27 cellular contexts compared by ENCODE assay signal in genomic region chr11:69241075-69241740, GRCh38. TPM values are rescaled to one million over a fixed set of nuclear protein-coding genes. Genes with fewer than 3 reads are reported as not detected.
DNase-seq lines count a peak whose midpoint lies in the region; ATAC-seq, FAIRE-seq and TF ChIP-seq lines count a peak whose summit lies in the region.
"Had no signal": no experiment of that assay in that cellular context is flagged by ENCODE, and none has a peak within 500 bp of the region (broad histone marks: within the 10 kb centered on the region; RNA-seq: fewer than 3 reads in every experiment).

No MANE protein-coding gene starts in this region.

- H2AFZ ChIP-seq in H1 (ENCODE audit: low read length) (no peak overlapping the region), neuronal stem cell (ENCODE audit: low read length) (no peak overlapping the region)

- no peaks in the 10 kb centered on the region for H3K79me2 ChIP-seq in H1 (ENCODE audit: control insufficient read depth in 1 of 2, insufficient read depth in 2 of 2, low read length in 2 of 2)

- H3K23ac ChIP-seq in H1 (ENCODE audit: insufficient read length) (no peak overlapping the region), neuronal stem cell (ENCODE audit: low read depth, low read length, poor library complexity) (no peak overlapping the region)

- H3K9me3 Mint-ChIP-seq in activated CD4-positive, alpha-beta T cell treated with anti-CD3 and anti-CD28 coated beads, Interleukin-2, amount 10 ng/mL, durations not matched to agents 24 days and 14 days = peaks cover 11% of the 10 kb centered on the region
- no peaks in the 10 kb centered on the region for H3K9me3 Mint-ChIP-seq in HFFc6
- H3K9me3 Mint-ChIP-seq: central memory CD8-positive, alpha-beta T cell; nephron progenitor cell had no signal

- no peak overlapping the region for H3K56ac ChIP-seq in H1 (replicated peaks; ENCODE audit: insufficient read length, low read depth, low read length)

- H4K91ac ChIP-seq in H1 (replicated peaks; ENCODE audit: insufficient read length, low read length) (no peak overlapping the region), neuronal stem cell (ENCODE audit: low read depth, low read length, poor library complexity) (no peak overlapping the region)

- H3K79me1 ChIP-seq in H1 (ENCODE audit: low read depth, low read length) (no peaks in the 10 kb centered on the region), neuronal stem cell (ENCODE audit: low read depth, low read length) (no peaks in the 10 kb centered on the region)

- no peaks in the 10 kb centered on the region for H3K9me3 ChIP-seq in H1 (ENCODE audit: insufficient read depth in 2 of 2, low read depth in 1 of 2, low read length in 1 of 2)
- H3K9me3 ChIP-seq in neuronal stem cell (replicated peaks in 1 of 2; ENCODE audit: control insufficient read depth in 2 of 2, insufficient read depth in 1 of 2, low read depth in 1 of 2, low read length in 2 of 2) = peaks cover 1 to 5% of the 10 kb centered on the region in 2 donors
- H3K9me3 ChIP-seq: BE2C, psoas muscle had no signal

- H3K4me1 Mint-ChIP-seq in activated CD4-positive, alpha-beta T cell treated with anti-CD3 and anti-CD28 coated beads, Interleukin-2, amount 10 ng/mL, durations not matched to agents 24 days and 14 days = peaks cover 28% of the 10 kb centered on the region
- no peaks in the 10 kb centered on the region for H3K4me1 Mint-ChIP-seq in HFFc6 (ENCODE audit: low read depth)
- H3K4me1 Mint-ChIP-seq: central memory CD8-positive, alpha-beta T cell had no signal

- intact Hi-C loops in activated CD4-positive, alpha-beta T cell treated with anti-CD3 and anti-CD28 coated beads, Interleukin-2, amount 10 ng/mL, durations not matched to agents 24 days and 14 days (cut with micrococcal nuclease) = no loop called here

- no peak overlapping the region for H3K4me3 ChIP-seq in H1 (ENCODE audit: extremely low read depth in 1 of 4, insufficient read depth in 2 of 4, low read depth in 3 of 4, low read length in 4 of 4)
- no peak overlapping the region for H3K4me3 ChIP-seq in neuronal stem cell (ENCODE audit: low read length in 2 of 2)
- H3K4me3 ChIP-seq: gastroesophageal sphincter, psoas muscle had no signal

- H2AK5ac ChIP-seq in H1 (ENCODE audit: low read depth, low read length) (no peak overlapping the region), neuronal stem cell (ENCODE audit: low read depth, low read length) (peak overlapping the region; percentile 51)

- TF ChIP-seq EP300 in H1 (IDR thresholded peaks at IDR 0.05; ENCODE audit: borderline replicate concordance in 1 of 2, low read depth in 2 of 2, low read length in 2 of 2) = no peak

- no peak for ATAC-seq in GM18505 (IDR thresholded peaks at IDR 0.05; ENCODE audit: unreplicated experiment)
- ATAC-seq: activated CD4-positive, CD25-positive, alpha-beta regulatory T cell treated with anti-CD3 and anti-CD28 coated beads, Interleukin-2, amount 50 U/mL, for 24 hours; gastroesophageal sphincter; psoas muscle; stimulated activated naive CD8-positive, alpha-beta T cell treated with anti-CD3 and anti-CD28 coated beads, Interleukin-15, amount 100 ng/mL, for 72 hours had no signal

- H2BK5ac ChIP-seq in H1 (ENCODE audit: low read depth, low read length) = no peak overlapping the region
- H2BK5ac ChIP-seq in neuronal stem cell (ENCODE audit: low read length) = no peak overlapping the region

- H3K4ac ChIP-seq in H1 (replicated peaks; ENCODE audit: insufficient read length, low read depth, low read length) (no peak overlapping the region), neuronal stem cell (ENCODE audit: low read length) (no peak overlapping the region)

- no peak overlapping the region for H3K14ac ChIP-seq in H1 (ENCODE audit: insufficient read length)
- H3K14ac ChIP-seq in neuronal stem cell (ENCODE audit: low read length) = peak overlapping the region; percentile 67

- WGBS in H1 (ENCODE audit: extremely low coverage in 1 of 2, insufficient coverage in 1 of 2, insufficient read length in 1 of 2, insufficient replicate concordance in 2 of 2, low coverage in 1 of 2, low lambda C conversion rate in 2 of 2, missing lambda C conversion rate in 1 of 2), 2 experiments = 86% methylated on average over 6 of the region's 6 CpGs; no CpG with 5 or more reads in 1 of the 2 experiments
- no CpG with 5 or more reads among the region's 6 CpGs for WGBS in neuronal stem cell (ENCODE audit: extremely low coverage in 2 of 2, insufficient read length in 2 of 2, insufficient replicate concordance in 1 of 2), 2 donors

- H3K23me2 ChIP-seq in H1 (ENCODE audit: low read depth, low read length) = peaks cover 4% of the 10 kb centered on the region; the same call in 1 of the 2 replicates

- no peak overlapping the region for H3K18ac ChIP-seq in H1 (ENCODE audit: extremely low read depth, low read length)
- H3K18ac ChIP-seq in neuronal stem cell (ENCODE audit: low read length) = peak overlapping the region; percentile 1

- H3K9ac ChIP-seq in H1 (replicated peaks in 1 of 4; ENCODE audit: extremely low read depth in 1 of 4, low read depth in 3 of 4, low read length in 3 of 4) = no peak overlapping the region
- H3K9ac ChIP-seq in neuronal stem cell (ENCODE audit: low read depth, low read length, poor library complexity) = peak overlapping the region; percentile 6

- H3K4me2 ChIP-seq in H1 (ENCODE audit: insufficient read depth in 1 of 2, low read depth in 2 of 2, low read length in 2 of 2) (no peak overlapping the region), neuronal stem cell (ENCODE audit: insufficient read depth, low read length, poor library complexity, severe bottlenecking) (no peak overlapping the region)

- H3K4me1 ChIP-seq in H1 (replicated peaks in 1 of 4; ENCODE audit: control insufficient read depth in 3 of 4, insufficient read depth in 4 of 4, low read length in 3 of 4) (no peaks in the 10 kb centered on the region), neuronal stem cell (ENCODE audit: control insufficient read depth in 2 of 2, insufficient read depth in 1 of 2, low read depth in 1 of 2, low read length in 2 of 2) (peaks cover 3% of the 10 kb centered on the region in 2 donors)
- H3K4me1 ChIP-seq: gastroesophageal sphincter, psoas muscle had no signal

- no peak overlapping the region for H2BK20ac ChIP-seq in H1 (ENCODE audit: low read length)

- no peak overlapping the region for H2BK15ac ChIP-seq in H1 (ENCODE audit: low read length)
- H2BK15ac ChIP-seq in neuronal stem cell (ENCODE audit: low read length) = peak overlapping the region; percentile 25

- H4K5ac ChIP-seq in H1 (ENCODE audit: insufficient read length, low read depth, low read length) = no peak overlapping the region

- CTCF ChIA-PET in H1 (lab: Charles Lee; ENCODE audit: partially characterized antibody) = interaction anchor here (0.7 to 4.2 kb wide), 24 partner anchors 10 to 591 kb away, joined by 3 to 39 read pairs (median 4); no protein-coding TSS in a partner anchor

- H2BK12ac ChIP-seq in H1 (ENCODE audit: low read depth, low read length) (no peak overlapping the region), neuronal stem cell (ENCODE audit: low read length) (no peak overlapping the region)

- TF ChIP-seq CTCF in HFFc6 (IDR thresholded peaks at IDR 0.05) (peak; percentile 26), H1 (IDR thresholded peaks at IDR 0.05; ENCODE audit: control extremely low read depth in 1 of 3, insufficient read depth in 1 of 3, low read depth in 1 of 3, low read length in 3 of 3) (peak in 2 of 3 experiments; percentile 35 to 37; a peak in 2 of 4 replicates)

- POLR2A ChIA-PET in H1 (lab: Charles Lee; ENCODE audit: partially characterized antibody) = no interaction called here

- TF ChIP-seq RAD21 in H1 (IDR thresholded peaks at IDR 0.05 in 1 of 2, conservative IDR thresholded peaks at IDR 0.05 in 1 of 2; ENCODE audit: low read depth in 2 of 2, low read length in 2 of 2) = peak in 1 of 2 experiments; percentile 27; a peak in 3 of 4 replicates

- no peak overlapping the region for H2BK120ac ChIP-seq in H1 (replicated peaks; ENCODE audit: low read depth, low read length)
- no peak overlapping the region for H2BK120ac ChIP-seq in neuronal stem cell (ENCODE audit: low read depth, low read length)

- DNase-seq in activated CD4-positive, alpha-beta T cell treated with anti-CD3 and anti-CD28 coated beads, Interleukin-2, amount 10 ng/mL, durations not matched to agents 24 days and 14 days = no peak
- no peak for DNase-seq in activated CD4-positive, alpha-beta T cell treated with anti-CD3 and anti-CD28 coated beads for 1 hour
- DNase-seq in HFFc6 (no peak), H1 (ENCODE audit: low read depth in 1 of 2, low spot score in 2 of 2) (no peak), neuronal stem cell (ENCODE audit: low spot score) (no peak), AG20443 (ENCODE audit: low spot score) (no peak), activated gamma-delta T cell treated with Interleukin-2 at 50 U/mL for 16 hours (no peak)
- DNase-seq: 8988T; activated gamma-delta T cell; amygdala; BE2C; COR-L47; effector CD4-positive, alpha-beta T cell; midbrain; NCI-H146; NCI-H2171; NCI-H524 treated with DMSO at 0.1 percent for 48 hours; nephron progenitor cell; psoas muscle; stimulated activated CD4-positive, alpha-beta T cell treated with anti-CD3 and anti-CD28 coated beads, Interleukin-4, amount 100 ng/mL, for 4 hours; stimulated activated naive CD8-positive, alpha-beta T cell treated with anti-CD3 and anti-CD28 coated beads, Interleukin-15, amount 100 ng/mL, for 72 hours; T1000 had no signal

- H4K20me1 ChIP-seq in H1 (replicated peaks in 1 of 2; ENCODE audit: control insufficient read depth in 1 of 2, insufficient read depth in 2 of 2, low read length in 2 of 2) = no peaks in the 10 kb centered on the region

- H3K27ac Mint-ChIP-seq in activated CD4-positive, alpha-beta T cell treated with anti-CD3 and anti-CD28 coated beads, Interleukin-2, amount 10 ng/mL, durations not matched to agents 24 days and 14 days = peak overlapping the region; percentile 13
- no peak overlapping the region for H3K27ac Mint-ChIP-seq in HFFc6
- H3K27ac Mint-ChIP-seq: nephron progenitor cell; stimulated activated naive CD8-positive, alpha-beta T cell treated with anti-CD3 and anti-CD28 coated beads, Interleukin-15, amount 100 ng/mL, for 72 hours had no signal

- no peak for TF ChIP-seq POLR2A in H1 (IDR thresholded peaks at IDR 0.05; ENCODE audit: control extremely low read depth in 1 of 2, low read depth in 2 of 2, low read length in 2 of 2)
- TF ChIP-seq POLR2A in GM18505 (IDR thresholded peaks at IDR 0.05; ENCODE audit: borderline replicate concordance, extremely low read depth, insufficient read depth, insufficient read length) = no peak

- H3K36me3 Mint-ChIP-seq in activated CD4-positive, alpha-beta T cell treated with anti-CD3 and anti-CD28 coated beads, Interleukin-2, amount 10 ng/mL, durations not matched to agents 24 days and 14 days (ENCODE audit: low read depth) = no peaks in the 10 kb centered on the region
- H3K36me3 Mint-ChIP-seq in HFFc6 (ENCODE audit: low read depth) = no peaks in the 10 kb centered on the region

- no peak overlapping the region for H3K4me3 Mint-ChIP-seq in activated CD4-positive, alpha-beta T cell treated with anti-CD3 and anti-CD28 coated beads, Interleukin-2, amount 10 ng/mL, durations not matched to agents 24 days and 14 days
- H3K4me3 Mint-ChIP-seq in HFFc6 = no peak overlapping the region
- H3K4me3 Mint-ChIP-seq: central memory CD8-positive, alpha-beta T cell; nephron progenitor cell; stimulated activated naive CD8-positive, alpha-beta T cell treated with anti-CD3 and anti-CD28 coated beads, Interleukin-15, amount 100 ng/mL, for 72 hours had no signal

- H3K27me3 ChIP-seq in H1 (replicated peaks in 1 of 4; ENCODE audit: control insufficient read depth in 3 of 4, extremely low read depth in 1 of 4, insufficient read depth in 3 of 4, low read length in 3 of 4) (no peaks in the 10 kb centered on the region), neuronal stem cell (ENCODE audit: control insufficient read depth in 3 of 3, insufficient read depth in 3 of 3, low read depth in 1 of 3, low read length in 3 of 3) (no peaks in the 10 kb centered on the region)
- H3K27me3 ChIP-seq: BE2C had no signal

- H3K27me3 Mint-ChIP-seq in activated CD4-positive, alpha-beta T cell treated with anti-CD3 and anti-CD28 coated beads, Interleukin-2, amount 10 ng/mL, durations not matched to agents 24 days and 14 days = peaks cover 12% of the 10 kb centered on the region
- peaks cover 20% of the 10 kb centered on the region for H3K27me3 Mint-ChIP-seq in HFFc6 (ENCODE audit: insufficient read depth)
- H3K27me3 Mint-ChIP-seq: stimulated activated naive CD8-positive, alpha-beta T cell treated with anti-CD3 and anti-CD28 coated beads, Interleukin-15, amount 100 ng/mL, for 72 hours had no signal

- H3K36me3 ChIP-seq in H1 (ENCODE audit: control insufficient read depth in 2 of 4, insufficient read depth in 4 of 4, low read length in 3 of 4) (no peaks in the 10 kb centered on the region), neuronal stem cell (replicated peaks in 1 of 2; ENCODE audit: control insufficient read depth in 2 of 2, insufficient read depth in 2 of 2, low read length in 2 of 2) (no peaks in the 10 kb centered on the region)
- H3K36me3 ChIP-seq: BE2C, gastroesophageal sphincter had no signal

- H4K8ac ChIP-seq in H1 (ENCODE audit: extremely low read depth, insufficient read depth, low read length) = no peak overlapping the region
- peak overlapping the region; percentile 43 for H4K8ac ChIP-seq in neuronal stem cell (ENCODE audit: low read depth, low read length)

- H3K27ac ChIP-seq in H1 (ENCODE audit: low read depth, low read length) (no peak overlapping the region), neuronal stem cell (replicated peaks; ENCODE audit: low read length) (no peak overlapping the region)
- H3K27ac ChIP-seq: gastroesophageal sphincter, psoas muscle had no signal

- no peak for FAIRE-seq in H1 (lab: Jason Lieb, UNC)
- FAIRE-seq: small intestine had no signal

RNA-seq across cellular contexts. Expression of gene MYEOV, which starts 52.7 kb away (rescaled TPM):
- total RNA-seq in activated CD4-positive, alpha-beta T cell treated with anti-CD3 and anti-CD28 coated beads, Interleukin-2, amount 10 ng/mL, durations not matched to agents 24 days and 14 days = 0.21 and 0.83 TPM in 2 replicates
- total RNA-seq in HFFc6 (2021; fragmentation: NEBNext Ultra II Directional; extraction: Animal tissue kit (Norgen Biotek cat#: 25700)) = 10 to 100 TPM; 55.5 to 93.3 (median 79.9) TPM
- 0.67 and 0.86 TPM in 2 replicates for total RNA-seq in H1 (2021; fragmentation: NEBNext Ultra II Directional; extraction: Animal tissue kit (Norgen Biotek cat#: 25700))
- polyA plus RNA-seq in H1 (2011; rRNA removed) = 0.44 and 1.0 TPM in 2 replicates
- 0.50 TPM for polyA plus RNA-seq in H1 (2011; cell fraction: cytosol; rRNA removed)
- 2.3 TPM for polyA plus RNA-seq in H1 (2011; cell fraction: nucleus; rRNA removed)
- polyA plus RNA-seq in H1 (2012, experiment 1 of 2) = 0.47 to 1.2 TPM (median 0.68 TPM) in 3 of 4 replicates, not detected in the other
- polyA plus RNA-seq in H1 (2012, experiment 2 of 2) = 0.20 TPM
- polyA plus RNA-seq in H1 (2013, experiment 1 of 2) = 0.36 TPM
- polyA plus RNA-seq in H1 (2013, experiment 2 of 2) = 0.35 TPM
- 0.16 and 0.24 TPM in 2 replicates for polyA minus RNA-seq in H1 (2011; rRNA and poly(A)+ RNA removed)
- 0.44 TPM for polyA minus RNA-seq in H1 (2011; cell fraction: cytosol; rRNA and poly(A)+ RNA removed)
- 2.0 TPM for polyA minus RNA-seq in H1 (2011; cell fraction: nucleus; rRNA and poly(A)+ RNA removed)
- 0.08 TPM for polyA plus RNA-seq in neuronal stem cell (2013, experiment 1 of 2)
- 0.26 TPM for polyA plus RNA-seq in neuronal stem cell (2013, experiment 2 of 2)
- total RNA-seq: gastroesophageal sphincter had no signal

Comparison
In these comparisons a context has a peak if more than half of its experiments do, and no peak if none do; other contexts are left out.
1. RNA of gene MYEOV, which starts 52.7 kb away (total RNA-seq): 55.5 to 93.3 TPM in HFFc6; 0.67 to 0.86 TPM in H1 and 0.21 to 0.83 TPM in activated CD4-positive, alpha-beta T cell treated with anti-CD3 and anti-CD28 coated beads, Interleukin-2, amount 10 ng/mL, durations not matched to agents 24 days and 14 days; every median in the first group is over 10 times any median in the second.